In genomic region chr22:24177456-24177855, GRCh38 we compare ENCODE assay signal across 18 cellular contexts. TPM values are rescaled to one million over a fixed set of nuclear protein-coding genes. Genes with fewer than 3 reads are reported as not detected.
DNase-seq lines count a peak whose midpoint lies in the region; ATAC-seq, FAIRE-seq and TF ChIP-seq lines count a peak whose summit lies in the region.
"Had no signal": no experiment of that assay in that cellular context is flagged by ENCODE, and none has a peak within 500 bp of the region (broad histone marks: within the 10 kb centered on the region; RNA-seq: fewer than 3 reads in every experiment).

No MANE protein-coding gene starts in this region.

- intact Hi-C loops in IMR-90 (cut with micrococcal nuclease) (loop anchor here (10.0 kb wide), 1 partner anchor 193 kb away; the partner anchor contains the start of gene GSTT2), kidney (cut with DNase I) (no loop called here), left lung (cut with DNase I) (loop anchor here in 1 of 2 donors (10.0 kb wide), 1 partner anchor 63 kb away; no protein-coding TSS in a partner anchor)

- H3K27me3 Mint-ChIP-seq in chondrocyte (ENCODE audit: low read depth) = no peaks in the 10 kb centered on the region
- H3K27me3 Mint-ChIP-seq in activated T-helper 17 cell treated with anti-CD3 and anti-CD28 coated beads, Interleukin-2, amount 50 U/mL, for 72 hours = no peaks in the 10 kb centered on the region

- H4K20me1 ChIP-seq in IMR-90 (ENCODE audit: insufficient read depth, low read length) (peaks cover 15% of the 10 kb centered on the region; the same call in 1 of the 2 replicates), SK-N-SH (ENCODE audit: insufficient read depth) (no peaks in the 10 kb centered on the region)

- peaks cover 19% of the 10 kb centered on the region for H3K4me1 Mint-ChIP-seq in chondrocyte (ENCODE audit: low read depth)
- no peaks in the 10 kb centered on the region for H3K4me1 Mint-ChIP-seq in activated T-helper 17 cell treated with anti-CD3 and anti-CD28 coated beads, Interleukin-2, amount 50 U/mL, for 72 hours
- H3K4me1 Mint-ChIP-seq: CD14-positive monocyte had no signal

- no peak overlapping the region for H4K5ac ChIP-seq in IMR-90 (ENCODE audit: low read depth, low read length)

- TF ChIP-seq EP300 in SK-N-SH (IDR thresholded peaks at IDR 0.05; ENCODE audit: borderline replicate concordance in 1 of 2, low read depth in 1 of 2, low read length in 1 of 2) = no peak

- H3F3A ChIP-seq in SK-N-SH (replicated peaks; ENCODE audit: insufficient read depth) = peaks cover 5% of the 10 kb centered on the region

- no peak overlapping the region for H4K8ac ChIP-seq in IMR-90 (ENCODE audit: low read depth in 2 of 2, low read length in 2 of 2)

- no peak overlapping the region for H3K4me3 Mint-ChIP-seq in chondrocyte (ENCODE audit: unreplicated experiment)
- no peak overlapping the region for H3K4me3 Mint-ChIP-seq in activated T-helper 17 cell treated with anti-CD3 and anti-CD28 coated beads, Interleukin-2, amount 50 U/mL, for 72 hours
- H3K4me3 Mint-ChIP-seq: CD14-positive monocyte had no signal

- no peak overlapping the region for H4K91ac ChIP-seq in IMR-90 (ENCODE audit: insufficient read depth, low read depth, low read length)

- H3K9me3 ChIP-seq in IMR-90 (ENCODE audit: control insufficient read depth, insufficient read depth, low read length) (no peaks in the 10 kb centered on the region), kidney (ENCODE audit: control insufficient read depth in 1 of 2, low read length in 2 of 2) (no peaks in the 10 kb centered on the region), thoracic aorta (no peaks in the 10 kb centered on the region), SK-N-SH (no peaks in the 10 kb centered on the region), left lung (no peaks in the 10 kb centered on the region)

- BruUV-seq in IMR-90 (replicated peaks; lab: Mats Ljungman, UMichigan) = no TSS peak

- H3K27ac Mint-ChIP-seq in chondrocyte (ENCODE audit: unreplicated experiment) = peak overlapping the region; percentile 12
- H3K27ac Mint-ChIP-seq in activated T-helper 17 cell treated with anti-CD3 and anti-CD28 coated beads, Interleukin-2, amount 50 U/mL, for 72 hours = no peak overlapping the region
- H3K27ac Mint-ChIP-seq: CD14-positive monocyte had no signal

- H3K56ac ChIP-seq in IMR-90 (ENCODE audit: extremely low read depth, insufficient read depth, low read length) = no peak overlapping the region

- peak overlapping the region; percentile 26 for H2AK9ac ChIP-seq in IMR-90 (replicated peaks; ENCODE audit: low read depth, low read length, poor library complexity)

- H2AK5ac ChIP-seq in IMR-90 (ENCODE audit: low read depth, low read length) = no peak overlapping the region

- dilution Hi-C loops in IMR-90 (cut with HindIII; ENCODE audit: low sequenced_read_pairs, unreplicated experiment) = no loop called here

- in situ Hi-C loops in IMR-90 (cut with MboI; ENCODE audit: low sequenced_read_pairs) = no loop called here

- H3K4me2 ChIP-seq in IMR-90 (ENCODE audit: low read depth, low read length) = no peak overlapping the region
- no peak overlapping the region for H3K4me2 ChIP-seq in SK-N-SH
- H3K4me2 ChIP-seq: KMS-11 had no signal

- no peak overlapping the region for H3K14ac ChIP-seq in IMR-90 (replicated peaks; ENCODE audit: low read depth, low read length)

- H3K4me3 ChIP-seq in IMR-90 (ENCODE audit: insufficient read depth, low read depth, low read length) (no peak overlapping the region), kidney (ENCODE audit: low read length in 2 of 2) (no peak overlapping the region), thoracic aorta (no peak overlapping the region), SK-N-SH (ENCODE audit: low read depth in 2 of 2, low read length in 1 of 2) (no peak overlapping the region), left lung (no peak overlapping the region)

- no peak overlapping the region for H3K23ac ChIP-seq in IMR-90 (ENCODE audit: low read depth, low read length)

- FAIRE-seq in kidney (lab: Jason Lieb, UNC) = no peak
- FAIRE-seq: HepG2 had no signal

- no peak overlapping the region for H2BK5ac ChIP-seq in IMR-90 (ENCODE audit: low read depth, low read length, poor library complexity, severe bottlenecking)

- CTCF ChIA-PET in IMR-90 (lab: Yijun Ruan, JAX) = no interaction called here
- CTCF ChIA-PET in SK-N-SH (lab: Yijun Ruan, JAX) = interaction anchor here (0.7 to 1.7 kb wide), 4 partner anchors 12 to 26 kb away, joined by 3 to 10 read pairs (median 6); no protein-coding TSS in a partner anchor

- no peaks in the 10 kb centered on the region for H3K9me1 ChIP-seq in IMR-90 (ENCODE audit: insufficient read depth, low read length)

- WGBS in IMR-90 (ENCODE audit: extremely low coverage in 2 of 2, insufficient read length in 1 of 2), 2 experiments = no CpG with 5 or more reads among the region's 10 CpGs
- 95% methylated on average over 6 of the region's 10 CpGs for WGBS in SK-N-SH (ENCODE audit: low lambda C conversion rate)

- H2BK20ac ChIP-seq in IMR-90 (ENCODE audit: low read depth, low read length) = no peak overlapping the region

- peaks cover 0 to 4% of the 10 kb centered on the region in 2 experiments; a peak in 1 of 4 replicates for H3K79me1 ChIP-seq in IMR-90 (ENCODE audit: low read depth in 1 of 2, low read length in 2 of 2)

- TF ChIP-seq POLR2A in IMR-90 (IDR thresholded peaks at IDR 0.05; ENCODE audit: low read depth, low read length) = no peak

- POLR2A ChIA-PET in IMR-90 (lab: Charles Lee; ENCODE audit: unreplicated experiment) = no interaction called here
- POLR2A ChIA-PET in SK-N-SH (lab: Yijun Ruan, JAX) = no interaction called here

- H3K9ac ChIP-seq in IMR-90 (ENCODE audit: low read depth, low read length) (no peak overlapping the region), kidney (ENCODE audit: low read length in 2 of 2) (no peak overlapping the region), SK-N-SH (no peak overlapping the region)
- H3K9ac ChIP-seq: KMS-11 had no signal

- no peak for DNase-seq in IMR-90
- DNase-seq in chondrocyte (ENCODE audit: low spot score) = no peak
- peak; percentile 73 for DNase-seq in kidney
- no peak for DNase-seq in thoracic aorta (ENCODE audit: low spot score)
- no peak for DNase-seq in SK-N-SH
- DNase-seq in left lung = no peak
- DNase-seq: ACHN, AML-193, COR-L47, H7, NCI-H1436 treated with DMSO at 0.1 percent for 48 hours, NCI-H2029 treated with DMSO at 0.1 percent for 48 hours, NCI-H774, RPMI8226 had no signal

- H3K79me2 ChIP-seq in SK-N-SH (ENCODE audit: insufficient read depth) = no peaks in the 10 kb centered on the region

- no peaks in the 10 kb centered on the region for H3K27me3 ChIP-seq in IMR-90 (ENCODE audit: control insufficient read depth, insufficient read depth, low read length)
- H3K27me3 ChIP-seq in thoracic aorta (replicated peaks; ENCODE audit: insufficient read depth) = no peaks in the 10 kb centered on the region
- no peaks in the 10 kb centered on the region for H3K27me3 ChIP-seq in SK-N-SH (ENCODE audit: insufficient read depth)
- H3K27me3 ChIP-seq in left lung = no peaks in the 10 kb centered on the region

- peaks cover 28% of the 10 kb centered on the region for H3K36me3 ChIP-seq in IMR-90 (ENCODE audit: control insufficient read depth, insufficient read depth, low read length)
- H3K36me3 ChIP-seq in kidney (ENCODE audit: control insufficient read depth in 1 of 2, insufficient read depth in 2 of 2, low read length in 2 of 2) = peaks cover 0 to 7% of the 10 kb centered on the region in 2 donors
- peaks cover 13% of the 10 kb centered on the region for H3K36me3 ChIP-seq in thoracic aorta
- peaks cover 0 to 29% of the 10 kb centered on the region in 2 experiments for H3K36me3 ChIP-seq in SK-N-SH (replicated peaks in 1 of 2; ENCODE audit: control insufficient read depth in 1 of 2, insufficient read depth in 2 of 2, low read length in 1 of 2)
- H3K36me3 ChIP-seq in left lung = peaks cover 0 to 66% of the 10 kb centered on the region in 2 donors

- no peak for ATAC-seq in IMR-90 (ENCODE audit: low read depth)
- ATAC-seq in thoracic aorta (ENCODE audit: insufficient number of reproducible peaks, low FRiP score, low read depth) = no peak
- no peak for ATAC-seq in activated T-helper 17 cell treated with anti-CD3 and anti-CD28 coated beads, Interleukin-2, amount 50 U/mL, for 72 hours (replicated peaks)
- no peak for ATAC-seq in left lung
- ATAC-seq: HepG2 had no signal

- no peak overlapping the region for H2AFZ ChIP-seq in IMR-90 (replicated peaks; ENCODE audit: low read length, poor library complexity)
- no peak overlapping the region for H2AFZ ChIP-seq in SK-N-SH (ENCODE audit: low read depth)

- H3K27ac ChIP-seq in IMR-90 (ENCODE audit: insufficient read depth, low read length) = no peak overlapping the region
- no peak overlapping the region for H3K27ac ChIP-seq in kidney (ENCODE audit: low read depth in 2 of 2, low read length in 2 of 2)
- peak overlapping the region; percentile 86 to 91 for H3K27ac ChIP-seq in thoracic aorta
- H3K27ac ChIP-seq in SK-N-SH (ENCODE audit: low read depth in 2 of 2, low read length in 1 of 2) = no peak overlapping the region
- no peak overlapping the region for H3K27ac ChIP-seq in left lung
- H3K27ac ChIP-seq: KMS-11 had no signal

- H3K4ac ChIP-seq in IMR-90 (ENCODE audit: low read depth, low read length) = no peak overlapping the region

- no peak for TF ChIP-seq RAD21 in IMR-90 (IDR thresholded peaks at IDR 0.05; ENCODE audit: low read length)
- TF ChIP-seq RAD21 in SK-N-SH (IDR thresholded peaks at IDR 0.05; ENCODE audit: low read length) = no peak

- TF ChIP-seq CTCF in IMR-90 (conservative IDR thresholded peaks at IDR 0.05; ENCODE audit: low read depth, low read length) = no peak
- no peak for TF ChIP-seq CTCF in chondrocyte (IDR thresholded peaks at IDR 0.05)
- TF ChIP-seq CTCF in kidney (IDR thresholded peaks at IDR 0.05; ENCODE audit: borderline replicate concordance, extremely low read depth, insufficient read depth) = no peak
- TF ChIP-seq CTCF in thoracic aorta (IDR thresholded peaks at IDR 0.05) = no peak
- TF ChIP-seq CTCF in SK-N-SH (IDR thresholded peaks at IDR 0.05) = no peak
- no peak for TF ChIP-seq CTCF in left lung (IDR thresholded peaks at IDR 0.05)

- H3K9me2 ChIP-seq in SK-N-SH = no peaks in the 10 kb centered on the region

- no peaks in the 10 kb centered on the region for H3K36me3 Mint-ChIP-seq in chondrocyte (ENCODE audit: low read depth)
- H3K36me3 Mint-ChIP-seq in activated T-helper 17 cell treated with anti-CD3 and anti-CD28 coated beads, Interleukin-2, amount 50 U/mL, for 72 hours (ENCODE audit: low read depth) = peaks cover 11% of the 10 kb centered on the region

- H2BK120ac ChIP-seq in IMR-90 (ENCODE audit: low read depth, low read length) = no peak overlapping the region

- no peak overlapping the region for H2BK15ac ChIP-seq in IMR-90 (ENCODE audit: low read depth, low read length)

- H3K4me1 ChIP-seq in IMR-90 (ENCODE audit: control insufficient read depth, insufficient read depth, low read length) = no peaks in the 10 kb centered on the region
- peaks cover 0 to 7% of the 10 kb centered on the region in 2 donors for H3K4me1 ChIP-seq in kidney (ENCODE audit: control insufficient read depth in 1 of 2, insufficient read depth in 1 of 2, low read depth in 1 of 2, low read length in 2 of 2)
- peaks cover 38 to 75% of the 10 kb centered on the region in 2 donors for H3K4me1 ChIP-seq in thoracic aorta (ENCODE audit: control insufficient read depth in 1 of 2, low read depth in 2 of 2)
- H3K4me1 ChIP-seq in SK-N-SH (ENCODE audit: control insufficient read depth in 1 of 2, insufficient read depth in 2 of 2, low read depth in 1 of 2, low read length in 1 of 2) = peaks cover 0 to 9% of the 10 kb centered on the region in 2 experiments; a peak in 1 of 4 replicates
- H3K4me1 ChIP-seq in left lung = peaks cover 0 to 19% of the 10 kb centered on the region in 2 donors

- H3K18ac ChIP-seq in IMR-90 (ENCODE audit: low read depth, low read length) = no peak overlapping the region

- H3K9me3 Mint-ChIP-seq in chondrocyte (ENCODE audit: low read depth) = no peaks in the 10 kb centered on the region
- H3K9me3 Mint-ChIP-seq in activated T-helper 17 cell treated with anti-CD3 and anti-CD28 coated beads, Interleukin-2, amount 50 U/mL, for 72 hours = no peaks in the 10 kb centered on the region
- H3K9me3 Mint-ChIP-seq: CD14-positive monocyte had no signal

RNA-seq across cellular contexts. Expression of gene SUSD2, which starts 3.8 kb away (rescaled TPM):
- total RNA-seq in IMR-90 (2012; rRNA removed) (0.18 and 0.28 TPM in 2 replicates), chondrocyte (0.34 to 1.00 TPM (median 0.65 TPM) in 3 replicates), kidney (14.8 TPM), thoracic aorta (10 to 100 TPM; 16.8 to 43.2 TPM), left lung (100 to 1,000 TPM in 1 of 2 donors, 10 to 100 TPM in 1; 63.2 to 374 TPM)
- polyA plus RNA-seq in IMR-90 (2012; rRNA removed) (1.6 and 2.4 TPM in 2 replicates), kidney (ENCODE audit: insufficient read depth, low read depth, low replicate concordance) (25.2 TPM), SK-N-SH (2012; rRNA removed) (0.76 and 0.82 TPM in 2 replicates)
- polyA plus RNA-seq in IMR-90 (2012; cell fraction: cytosol; rRNA removed) = 1.1 and 1.9 TPM in 2 replicates
- polyA plus RNA-seq in IMR-90 (2012; cell fraction: nucleus; rRNA removed; ENCODE audit: low replicate concordance) = 1.9 and 4.1 TPM in 2 replicates
- total RNA-seq in activated T-helper 17 cell treated with anti-CD3 and anti-CD28 coated beads, Interleukin-2, amount 50 U/mL, for 72 hours = 1 to 10 TPM in 1 of 2 donors, under 1 TPM in 1; 0.66 to 1.5 TPM
- 0.18 and 0.26 TPM in 2 replicates for polyA plus RNA-seq in SK-N-SH (2012; cell fraction: cytosol; rRNA removed)
- 1.7 and 2.2 TPM in 2 replicates for polyA plus RNA-seq in SK-N-SH (2012; cell fraction: nucleus; rRNA removed)
- polyA plus RNA-seq: CD14-positive monocyte had no signal

Comparison
In these comparisons a context has a peak if more than half of its experiments do, and no peak if none do; other contexts are left out.
1. H3K27ac ChIP-seq: peak in thoracic aorta (2 of 2); none in IMR-90 (single experiment), kidney (0 of 2), SK-N-SH (0 of 2) and left lung (0 of 2).